Comparison of ENCODE assay signal across 14 cellular contexts in genomic region chr2:65165595-65165994, GRCh38. TPM values are rescaled to one million over a fixed set of nuclear protein-coding genes. Genes with fewer than 3 reads are reported as not detected.
DNase-seq lines count a peak whose midpoint lies in the region; ATAC-seq, FAIRE-seq and TF ChIP-seq lines count a peak whose summit lies in the region.
"Had no signal": no experiment of that assay in that cellular context is flagged by ENCODE, and none has a peak within 500 bp of the region (broad histone marks: within the 10 kb centered on the region; RNA-seq: fewer than 3 reads in every experiment).

No MANE protein-coding gene starts in this region.

- H3K4me3 ChIP-seq in thoracic aorta (no peak overlapping the region), foreskin fibroblast (ENCODE audit: low read depth in 1 of 2, low read length in 2 of 2) (no peak overlapping the region)
- H3K4me3 ChIP-seq: breast epithelium had no signal

- ATAC-seq in thoracic aorta (ENCODE audit: insufficient number of reproducible peaks, low FRiP score, low read depth), result no peak
- ATAC-seq: activated CD4-positive, alpha-beta T cell treated with anti-CD3 and anti-CD28 coated beads for 36 hours; stimulated activated effector memory CD8-positive, alpha-beta T cell treated with anti-CD3 and anti-CD28 coated beads, Interleukin-12 subunit alpha, Interleukin-12 subunit beta, amount 100 ng/mL, for 72 hours had no signal

- no peaks in the 10 kb centered on the region for H3K27me3 ChIP-seq in layer of hippocampus (ENCODE audit: control insufficient read depth, insufficient read depth, low read length)
- H3K27me3 ChIP-seq in thoracic aorta (replicated peaks; ENCODE audit: insufficient read depth), result no peaks in the 10 kb centered on the region
- H3K27me3 ChIP-seq: breast epithelium had no signal

- TF ChIP-seq CTCF in thoracic aorta (IDR thresholded peaks at IDR 0.05) (no peak), foreskin fibroblast (IDR thresholded peaks at IDR 0.05; ENCODE audit: low read depth, low read length) (no peak)

- DNase-seq in KG1 (lab: John Stamatoyannopoulos, UW) (peak; percentile 29), SKM-1 treated with dmso at 0.1 percent for 144 hours (lab: John Stamatoyannopoulos, UW; ENCODE audit: unreplicated experiment) (peak; percentile 75), thoracic aorta (ENCODE audit: low spot score) (no peak), RCC 7860 (ENCODE audit: low spot score) (no peak), foreskin fibroblast (no peak)
- no peak for DNase-seq in activated effector memory CD4-positive, alpha-beta T cell treated with anti-CD3 and anti-CD28 coated beads, Interleukin-2, amount 50 U/mL, for 16 hours
- DNase-seq: activated CD4-positive, alpha-beta T cell treated with anti-CD3 and anti-CD28 coated beads for 36 hours; DMS79 treated with DMSO at 0.1 percent for 48 hours; NCI-H187 treated with DMSO at 0.1 percent for 48 hours; NCI-H524 had no signal

- no peak for FAIRE-seq in RCC 7860 (lab: Jason Lieb, UNC)
- FAIRE-seq: H1 had no signal

- no peaks in the 10 kb centered on the region for H3K9me3 ChIP-seq in thoracic aorta
- H3K9me3 ChIP-seq: breast epithelium had no signal

- no peaks in the 10 kb centered on the region for H3K36me3 ChIP-seq in thoracic aorta
- H3K36me3 ChIP-seq: breast epithelium had no signal

- H3K4me1 ChIP-seq in thoracic aorta (ENCODE audit: control insufficient read depth in 1 of 2, low read depth in 2 of 2), result peaks cover 14 to 25% of the 10 kb centered on the region in 2 donors
- H3K4me1 ChIP-seq: breast epithelium had no signal

- H3K27ac ChIP-seq in layer of hippocampus (ENCODE audit: low read depth, low read length), result peak overlapping the region; percentile 67
- H3K27ac ChIP-seq in thoracic aorta, result peak overlapping the region; percentile 64 to 90

RNA-seq across cellular contexts. Expression of gene RAB1A, which starts 35.7 kb away (rescaled TPM):
- 10 to 100 TPM; 80.7 to 88.5 TPM for total RNA-seq in thoracic aorta

Comparison
In these comparisons a context has a peak if more than half of its experiments do, and no peak if none do; other contexts are left out.
1. DNase-seq: peak in KG1 (single experiment) and SKM-1 treated with dmso at 0.1 percent for 144 hours (single experiment); none in thoracic aorta (single experiment), activated effector memory CD4-positive, alpha-beta T cell treated with anti-CD3 and anti-CD28 coated beads, Interleukin-2, amount 50 U/mL, for 16 hours (single experiment), RCC 7860 (single experiment) and foreskin fibroblast (0 of 2).